31 cellular contexts compared by ENCODE assay signal in genomic region chr1:63054184-63054583, GRCh38.
"Had no signal": no experiment of that assay in that cellular context is flagged by ENCODE, and none has a peak within 500 bp of the region (broad histone marks: within the 10 kb centered on the region; RNA-seq: fewer than 3 reads in every experiment).

No MANE protein-coding gene starts in this region.

- H3K36me3 Mint-ChIP-seq: natural killer cell; neural progenitor cell; stimulated activated memory B cell treated with anti-CD40 and anti-IgM and Interleukin-4, amounts not matched to agents 10 μg/mL and 1 μg/mL and 100 μg/mL, for 72 hours; type B pancreatic cell had no signal

- H3K27me3 ChIP-seq: neural progenitor cell, ovary, testis, tibial artery, transverse colon, upper lobe of right lung, uterus had no signal

- H3K27ac Mint-ChIP-seq: natural killer cell; nephron; neural progenitor cell; progenitor cell of endocrine pancreas; stimulated activated memory B cell treated with anti-CD40 and anti-IgM and Interleukin-4, amounts not matched to agents 10 μg/mL and 1 μg/mL and 100 μg/mL, for 72 hours; stimulated activated naive CD8-positive, alpha-beta T cell treated with anti-CD3 and anti-CD28 coated beads, Interleukin-15, amount 100 ng/mL, for 72 hours; type B pancreatic cell had no signal

- H3K9me3 ChIP-seq: ovary, psoas muscle, spleen, suprapubic skin, testis, tibial artery, transverse colon, upper lobe of right lung, uterus had no signal

- H3K9ac ChIP-seq: neural progenitor cell, parathyroid adenoma had no signal

- H3K27me3 Mint-ChIP-seq: progenitor cell of endocrine pancreas had no signal

- H3K4me1 ChIP-seq: neural progenitor cell, parathyroid adenoma, psoas muscle, spleen, suprapubic skin, testis, tibial artery, transverse colon, upper lobe of right lung, uterus had no signal

- H3K4me1 Mint-ChIP-seq: natural killer cell; nephron; neural progenitor cell; stimulated activated memory B cell treated with anti-CD40 and anti-IgM and Interleukin-4, amounts not matched to agents 10 μg/mL and 1 μg/mL and 100 μg/mL, for 72 hours; stimulated activated naive CD8-positive, alpha-beta T cell treated with anti-CD3 and anti-CD28 coated beads, Interleukin-15, amount 100 ng/mL, for 72 hours had no signal

- H2AFZ ChIP-seq: neural progenitor cell, parathyroid adenoma had no signal

- DNase-seq: natural killer cell; occipital lobe; ovary; posterior cingulate gyrus; psoas muscle; right cardiac atrium; spleen; stimulated activated CD4-positive, alpha-beta T cell treated with anti-CD3 and anti-CD28 coated beads, Interleukin-12 subunit alpha, Interleukin-12 subunit beta, amount 100 ng/mL, for 4 hours; stimulated activated CD4-positive, alpha-beta T cell treated with anti-CD3 and anti-CD28 coated beads, Interleukin-1b, Interleukin-23, amount 100 ng/mL, for 48 hours; stimulated activated CD4-positive, alpha-beta T cell treated with anti-CD3 and anti-CD28 coated beads, Interleukin-4, amount 100 ng/mL, for 1 hour; stimulated activated CD4-positive, alpha-beta T cell treated with anti-CD3 and anti-CD28 coated beads, Interleukin-4, amount 100 ng/mL, for 4 hours; stimulated activated CD8-positive, alpha-beta memory T cell treated with anti-CD3 and anti-CD28 coated beads, Interleukin-4, amount 100 ng/mL, for 48 hours; stimulated activated naive CD4-positive, alpha-beta T cell; stimulated activated naive CD8-positive, alpha-beta T cell treated with anti-CD3 and anti-CD28 coated beads, Interleukin-15, amount 100 ng/mL, for 72 hours; stimulated activated naive CD8-positive, alpha-beta T cell treated with anti-CD3 and anti-CD28 coated beads, Interleukin-15, Interleukin-2, amounts not matched to agents 100 U/mL and 50 U/mL, for 24 hours; substantia nigra; testis; tibial artery; transverse colon; upper lobe of right lung; uterus had no signal

- H3K4me2 ChIP-seq: neural progenitor cell, smooth muscle cell had no signal

- H3K9me3 Mint-ChIP-seq: natural killer cell; nephron; neural progenitor cell; stimulated activated memory B cell treated with anti-CD40 and anti-IgM and Interleukin-4, amounts not matched to agents 10 μg/mL and 1 μg/mL and 100 μg/mL, for 72 hours; stimulated activated naive CD8-positive, alpha-beta T cell treated with anti-CD3 and anti-CD28 coated beads, Interleukin-15, amount 100 ng/mL, for 72 hours; type B pancreatic cell had no signal

- H3K4me3 Mint-ChIP-seq: natural killer cell; nephron; neural progenitor cell; stimulated activated memory B cell treated with anti-CD40 and anti-IgM and Interleukin-4, amounts not matched to agents 10 μg/mL and 1 μg/mL and 100 μg/mL, for 72 hours; stimulated activated naive CD8-positive, alpha-beta T cell treated with anti-CD3 and anti-CD28 coated beads, Interleukin-15, amount 100 ng/mL, for 72 hours; type B pancreatic cell had no signal

- H3K4me3 ChIP-seq: neural progenitor cell, ovary, psoas muscle, skin epidermis, smooth muscle cell, spleen, suprapubic skin, testis, tibial artery, transverse colon, upper lobe of right lung, uterus had no signal

- H3K79me2 ChIP-seq: parathyroid adenoma had no signal

- H3K27ac ChIP-seq: neural progenitor cell, ovary, parathyroid adenoma, psoas muscle, skin epidermis, spleen, suprapubic skin, testis, tibial artery, transverse colon, upper lobe of right lung, uterus had no signal

- ATAC-seq: natural killer cell; psoas muscle; right cardiac atrium; sciatic nerve; stimulated activated memory B cell treated with anti-CD40 and anti-IgM and Interleukin-4, amounts not matched to agents 10 μg/mL and 1 μg/mL and 100 μg/mL, for 72 hours; stimulated activated naive CD8-positive, alpha-beta T cell treated with anti-CD3 and anti-CD28 coated beads, Interleukin-15, amount 100 ng/mL, for 72 hours; stimulated activated naive CD8-positive, alpha-beta T cell treated with anti-CD3 and anti-CD28 coated beads, Interleukin-15, Interleukin-2, amounts not matched to agents 100 U/mL and 50 U/mL, for 24 hours; upper lobe of right lung had no signal

- H3K36me3 ChIP-seq: neural progenitor cell, ovary, spleen, suprapubic skin, tibial artery, transverse colon, upper lobe of right lung, uterus had no signal
